ENCODE assay signal across 27 cellular contexts in genomic region chr1:190849346-190849745, GRCh38.
DNase-seq lines count a peak whose midpoint lies in the region; ATAC-seq and TF ChIP-seq lines count a peak whose summit lies in the region.
"Had no signal": no experiment of that assay in that cellular context is flagged by ENCODE, and none has a peak within 500 bp of the region (broad histone marks: within the 10 kb centered on the region; RNA-seq: fewer than 3 reads in every experiment).

No MANE protein-coding gene starts in this region.

- WGBS in mammary epithelial cell (ENCODE audit: low coverage, missing lambda C conversion rate): 19% methylated on average over 4 of the region's 4 CpGs
- WGBS in body of pancreas, 2 donors: 13 to 22% methylated on average over 4 of the region's 4 CpGs

- H3K79me2 ChIP-seq in mammary epithelial cell (ENCODE audit: insufficient read depth, low read length): no peaks in the 10 kb centered on the region

- H3K9ac ChIP-seq in mammary epithelial cell (ENCODE audit: insufficient read depth, low read length): no peak overlapping the region
- H3K9ac ChIP-seq: BLaER1 had no signal

- dilution Hi-C loops in mammary epithelial cell (cut with HindIII; ENCODE audit: low sequenced_read_pairs): no loop called here

- no peaks in the 10 kb centered on the region for H3K9me3 Mint-ChIP-seq in MCF 10A (ENCODE audit: unreplicated experiment)
- H3K9me3 Mint-ChIP-seq in activated T-cell treated with anti-CD3 and anti-CD28 coated beads, Interleukin-2, amount 50 U/mL, for 24 hours: peaks cover 4% of the 10 kb centered on the region

- H3K9me3 ChIP-seq in mammary epithelial cell (replicated peaks; ENCODE audit: insufficient read depth, low read length) (no peaks in the 10 kb centered on the region), body of pancreas (no peaks in the 10 kb centered on the region)
- H3K9me3 ChIP-seq: BLaER1 had no signal

- TF ChIP-seq POLR2A in body of pancreas (IDR thresholded peaks at IDR 0.05): no peak

- no peak overlapping the region for H3K27ac Mint-ChIP-seq in MCF 10A (ENCODE audit: low read depth, unreplicated experiment)
- no peak overlapping the region for H3K27ac Mint-ChIP-seq in activated T-cell treated with anti-CD3 and anti-CD28 coated beads, Interleukin-2, amount 50 U/mL, for 24 hours
- H3K27ac Mint-ChIP-seq: CD4-positive, CD25-positive, alpha-beta regulatory T cell; T-cell had no signal

- no peak for TF ChIP-seq CTCF in MCF 10A (IDR thresholded peaks at IDR 0.05; ENCODE audit: unreplicated experiment)
- TF ChIP-seq CTCF in mammary epithelial cell (conservative IDR thresholded peaks at IDR 0.05 in 1 of 2, IDR thresholded peaks at IDR 0.05 in 1 of 2; ENCODE audit: extremely low read depth in 1 of 2, insufficient read depth in 1 of 2, low read depth in 1 of 2, low read length in 2 of 2): no peak
- TF ChIP-seq CTCF in body of pancreas (IDR thresholded peaks at IDR 0.05): no peak

- in situ Hi-C loops in mammary epithelial cell (cut with MboI; ENCODE audit: low sequenced_read_pairs in 2 of 2): no loop called here

- no peaks in the 10 kb centered on the region for H3K4me1 ChIP-seq in mammary epithelial cell (ENCODE audit: insufficient read depth, low read length)
- H3K4me1 ChIP-seq in body of pancreas: peaks cover 3% of the 10 kb centered on the region

- CTCF ChIA-PET in MCF 10A (lab: Yijun Ruan, JAX): interaction anchor here (0.7 kb wide), 1 partner anchor 21 kb away, joined by 7 read pairs; no protein-coding TSS in a partner anchor
- CTCF ChIA-PET in mammary epithelial cell (lab: Charles Lee; ENCODE audit: low non-redundant PET): no interaction called here

- no peak overlapping the region for H3K4me3 ChIP-seq in mammary epithelial cell (replicated peaks in 1 of 3; ENCODE audit: insufficient read depth in 1 of 3, low read depth in 2 of 3, low read length in 3 of 3)
- no peak overlapping the region for H3K4me3 ChIP-seq in body of pancreas
- H3K4me3 ChIP-seq: BLaER1 had no signal

- H4K20me1 ChIP-seq in mammary epithelial cell (ENCODE audit: insufficient read depth, low read length): no peaks in the 10 kb centered on the region
- H4K20me1 ChIP-seq: BLaER1 had no signal

- H3K27me3 Mint-ChIP-seq in MCF 10A (ENCODE audit: insufficient read depth, unreplicated experiment): no peaks in the 10 kb centered on the region
- no peaks in the 10 kb centered on the region for H3K27me3 Mint-ChIP-seq in activated T-cell treated with anti-CD3 and anti-CD28 coated beads, Interleukin-2, amount 50 U/mL, for 24 hours
- H3K27me3 Mint-ChIP-seq: CD4-positive, CD25-positive, alpha-beta regulatory T cell; T-cell had no signal

- H2AFZ ChIP-seq in mammary epithelial cell (ENCODE audit: low read depth, low read length): no peak overlapping the region

- H3K4me1 Mint-ChIP-seq in MCF 10A (ENCODE audit: insufficient read depth, unreplicated experiment): no peaks in the 10 kb centered on the region
- H3K4me1 Mint-ChIP-seq in activated T-cell treated with anti-CD3 and anti-CD28 coated beads, Interleukin-2, amount 50 U/mL, for 24 hours (ENCODE audit: low read depth): no peaks in the 10 kb centered on the region
- H3K4me1 Mint-ChIP-seq: CD4-positive, CD25-positive, alpha-beta regulatory T cell; T-cell had no signal

- H3K36me3 ChIP-seq in mammary epithelial cell (ENCODE audit: insufficient read depth, low read length) (no peaks in the 10 kb centered on the region), body of pancreas (replicated peaks in 1 of 2; ENCODE audit: insufficient read depth in 1 of 2, low read depth in 2 of 2) (no peaks in the 10 kb centered on the region)
- H3K36me3 ChIP-seq: BLaER1 had no signal

- BruUV-seq in MCF 10A (replicated peaks; lab: Mats Ljungman, UMichigan): no TSS peak
- no TSS peak for BruUV-seq in mammary epithelial cell (replicated peaks; lab: Mats Ljungman, UMichigan)

- peak; percentile 8 for DNase-seq in MCF 10A (ENCODE audit: unreplicated experiment)
- DNase-seq in mammary epithelial cell: no peak
- peak; percentile 98 for DNase-seq in NCI-H524 treated with DMSO at 0.1 percent for 48 hours (lab: John Stamatoyannopoulos, UW)
- no peak for DNase-seq in body of pancreas
- DNase-seq in activated T-cell treated with anti-CD3 and anti-CD28 coated beads, Interleukin-2, amount 50 U/mL, for 24 hours: no peak
- DNase-seq in GDM1 (lab: John Stamatoyannopoulos, UW): no peak
- DNase-seq in stimulated activated CD4-positive, alpha-beta T cell treated with anti-CD3 and anti-CD28 coated beads, Interleukin-4, amount 100 ng/mL, for 1 hour: no peak
- DNase-seq: CD4-positive, CD25-positive, alpha-beta regulatory T cell; DMS 273 treated with DMSO at 0.1 percent for 48 hours; DMS79; EL; GF-D8; Karpas-422; NCI-H1092 treated with DMSO at 0.1 percent for 48 hours; NCI-H1436; NCI-H187; NCI-H2081 treated with DMSO at 0.1 percent for 48 hours; NCI-H2171; NCI-H526; SHP77 treated with DMSO at 0.1 percent for 48 hours; T-cell had no signal

- no peak overlapping the region for H3K4me3 Mint-ChIP-seq in MCF 10A (ENCODE audit: unreplicated experiment)
- no peak overlapping the region for H3K4me3 Mint-ChIP-seq in activated T-cell treated with anti-CD3 and anti-CD28 coated beads, Interleukin-2, amount 50 U/mL, for 24 hours
- H3K4me3 Mint-ChIP-seq: CD4-positive, CD25-positive, alpha-beta regulatory T cell; T-cell had no signal

- intact Hi-C loops in MCF 10A (cut with micrococcal nuclease) (no loop called here), mammary epithelial cell (cut with micrococcal nuclease) (no loop called here), body of pancreas (cut with DNase I) (no loop called here)

- POLR2A ChIA-PET in MCF 10A (lab: Yijun Ruan, JAX): no interaction called here

- H3K27me3 ChIP-seq in mammary epithelial cell (ENCODE audit: insufficient read depth, low read length) (no peaks in the 10 kb centered on the region), body of pancreas (no peaks in the 10 kb centered on the region)
- H3K27me3 ChIP-seq: BLaER1 had no signal

- H3K27ac ChIP-seq in mammary epithelial cell (ENCODE audit: insufficient read depth, low read depth, low read length) (no peak overlapping the region), body of pancreas (peak overlapping the region in 1 of 4 donors; percentile 6)
- H3K27ac ChIP-seq: BLaER1, HL-60, RWPE1 had no signal

- peak; percentile 52 for ATAC-seq in body of pancreas
- ATAC-seq in HG03175 (IDR thresholded peaks at IDR 0.05; ENCODE audit: unreplicated experiment): no peak
- ATAC-seq: HCT116, Panc1, T-cell had no signal

- H3K4me2 ChIP-seq in mammary epithelial cell (ENCODE audit: insufficient read depth, low read depth, low read length): no peak overlapping the region
- H3K4me2 ChIP-seq: BLaER1 had no signal

- no peaks in the 10 kb centered on the region for H3K36me3 Mint-ChIP-seq in MCF 10A (ENCODE audit: insufficient read depth, unreplicated experiment)
- no peaks in the 10 kb centered on the region for H3K36me3 Mint-ChIP-seq in activated T-cell treated with anti-CD3 and anti-CD28 coated beads, Interleukin-2, amount 50 U/mL, for 24 hours (ENCODE audit: low read depth)
- H3K36me3 Mint-ChIP-seq: CD4-positive, CD25-positive, alpha-beta regulatory T cell; T-cell had no signal

Comparison
In these comparisons a context has a peak if more than half of its experiments do, and no peak if none do; other contexts are left out.
1. DNase-seq: peak in MCF 10A (single experiment) and NCI-H524 treated with DMSO at 0.1 percent for 48 hours (single experiment); none in mammary epithelial cell (single experiment), body of pancreas (0 of 4), activated T-cell treated with anti-CD3 and anti-CD28 coated beads, Interleukin-2, amount 50 U/mL, for 24 hours (single experiment), GDM1 (single experiment) and stimulated activated CD4-positive, alpha-beta T cell treated with anti-CD3 and anti-CD28 coated beads, Interleukin-4, amount 100 ng/mL, for 1 hour (single experiment).